ENCODE assay signal across 8 cellular contexts in genomic region chr16:22190169-22191088, GRCh38. TPM values are rescaled to one million over a fixed set of nuclear protein-coding genes. Genes with fewer than 3 reads are reported as not detected.
A peak's percentile ranks its signal among the peaks of the same experiment; 100 is the strongest.
DNase-seq lines count a peak whose midpoint lies in the region; ATAC-seq, FAIRE-seq and TF ChIP-seq lines count a peak whose summit lies in the region.

No MANE protein-coding gene starts in this region.

- H3K27ac ChIP-seq in HepG2 (ENCODE audit: extremely low read length, insufficient read depth, low read length), result peak overlapping the region; percentile 94

- no peaks in the 10 kb centered on the region; a peak in 2 of 5 replicates for H3K27me3 ChIP-seq in HepG2 (ENCODE audit: control insufficient read depth in 1 of 2, insufficient read depth in 2 of 2, low read length in 2 of 2)

- no peak overlapping the region for H2AFZ ChIP-seq in HepG2 (ENCODE audit: low read length)

- POLR2A ChIA-PET in HepG2 (lab: Yijun Ruan, JAX), result interaction anchor here (0.6 to 7.3 kb wide), 17 partner anchors 10 to 669 kb away, joined by 3 to 78 read pairs (median 6); partner anchors contain the start of genes EEF2K, MOSMO, POLR3E and UQCRC2

- no peaks in the 10 kb centered on the region for H3K9me3 Mint-ChIP-seq in CD14-positive monocyte

- H3K27ac Mint-ChIP-seq in CD14-positive monocyte, result peak overlapping the region; percentile 98 to 100 (median 100)

- H3K9ac ChIP-seq in HepG2 (ENCODE audit: insufficient read depth, low read depth, low read length), result peak overlapping the region; percentile 89

- peak overlapping the region; percentile 99 for H3K4me2 ChIP-seq in HepG2 (ENCODE audit: low read depth, low read length)

- peaks cover 6 to 10% (median 9%) of the 10 kb centered on the region in 3 donors for H3K27me3 Mint-ChIP-seq in CD14-positive monocyte (ENCODE audit: low read depth in 3 of 3)

- under 1% methylated on average over 67 of the region's 79 CpGs for WGBS in HepG2 (ENCODE audit: low lambda C conversion rate)

- 0 out of 4 replicates have a peak, but pooled peaks of 1 of the 2 experiments have one; percentile 21 for TF ChIP-seq EP300 in HepG2 (IDR thresholded peaks at IDR 0.05; ENCODE audit: low read depth in 2 of 2, low read length in 2 of 2)
- peak; percentile 24; the same call in 1 of the 2 replicates for TF ChIP-seq EP300 in HepG2 (CRISPR knock-in tag; IDR thresholded peaks at IDR 0.05; ENCODE audit: borderline replicate concordance)

- peak overlapping the region; percentile 88 to 95 for H3K4me3 Mint-ChIP-seq in CD14-positive monocyte

- peak in 1 of 2 experiments; percentile 75; a peak in 2 of 4 replicates for TF ChIP-seq POLR2A in HepG2 (IDR thresholded peaks at IDR 0.05; ENCODE audit: insufficient read depth in 1 of 2, low read depth in 2 of 2, low read length in 2 of 2)

- ATAC-seq in GM19372 (IDR thresholded peaks at IDR 0.05; ENCODE audit: low read depth, unreplicated experiment), result peak; percentile 62
- peak; percentile 65 for ATAC-seq in HG03521 (IDR thresholded peaks at IDR 0.05; ENCODE audit: unreplicated experiment)
- ATAC-seq in HepG2, result peak; percentile 71

- H3K9me3 ChIP-seq in HepG2 (ENCODE audit: low read length), result no peaks in the 10 kb centered on the region

- CTCF ChIA-PET in HepG2 (lab: Yijun Ruan, JAX; ENCODE audit: low intra/inter-chr PET ratio, low total read pairs), result interaction anchor here (2.8 kb wide), 1 partner anchor 189 kb away, joined by 33 read pairs; the partner anchor contains the start of gene PDZD9

- peak; percentile 84; the same call in 1 of the 2 replicates for TF ChIP-seq RAD21 in HepG2 (CRISPR knock-in tag; IDR thresholded peaks at IDR 0.05)

- in situ Hi-C loops in HepG2 (cut with HindIII; ENCODE audit: extremely low pct_ligation_motif_present, low pct_unique_long_range_greater_than_20kb), result no loop called here

- H3K4me1 Mint-ChIP-seq in CD14-positive monocyte, result peaks cover 38% of the 10 kb centered on the region

- peak; percentile 100 for DNase-seq in CD14-positive monocyte (ENCODE audit: low spot score)
- peak; percentile 99 for DNase-seq in NCI-H69 (lab: John Stamatoyannopoulos, UW)
- DNase-seq in activated CD4-positive, alpha-beta T cell treated with anti-CD3 and anti-CD28 coated beads, Interleukin-2, amount 50 U/mL, for 1 hour, result peak; percentile 100
- peak; percentile 99 for DNase-seq in dedifferentiated amniotic fluid mesenchymal stem cell (ENCODE audit: extremely low spot score)
- DNase-seq in HepG2 (ENCODE audit: low spot score), result peak; percentile 100
- DNase-seq in stimulated activated CD4-positive, alpha-beta T cell treated with anti-CD3 and anti-CD28 coated beads, Interleukin-2, amount 100 ng/mL, for 48 hours, result peak; percentile 100

- H3K79me2 ChIP-seq in HepG2 (ENCODE audit: insufficient read depth, low read length), result no peaks in the 10 kb centered on the region

- no peaks in the 10 kb centered on the region; a peak in 1 of 5 replicates for H3K36me3 ChIP-seq in HepG2 (replicated peaks in 1 of 2; ENCODE audit: control insufficient read depth in 1 of 2, insufficient read depth in 2 of 2, low read length in 2 of 2)

- H3K4me3 ChIP-seq in HepG2 (replicated peaks in 1 of 3; ENCODE audit: insufficient read depth in 1 of 3, low read depth in 2 of 3, low read length in 3 of 3), result peak overlapping the region; percentile 78 to 96 (median 90)

- BruUV-seq in HepG2 (replicated peaks; lab: Mats Ljungman, UMichigan), result no TSS peak

- peaks cover 62% of the 10 kb centered on the region for H3K4me1 ChIP-seq in HepG2 (ENCODE audit: insufficient read depth, low read length)

- peak; percentile 89 for FAIRE-seq in HepG2 (lab: Jason Lieb, UNC)

- intact Hi-C loops in CD14-positive monocyte (cut with micrococcal nuclease), result loop anchor here (1.0 to 10.0 kb wide), 6 partner anchors 16 to 668 kb away; partner anchors contain the start of genes CDR2 (in 2 of the 2), POLR3E (in 2 of the 2), EEF2K (in 1 of the 2) and METTL9 (in 1 of the 2)
- intact Hi-C loops in HepG2 (cut with micrococcal nuclease; ENCODE audit: unreplicated experiment), result loop anchor here (1.0 kb wide), 1 partner anchor 107 kb away; the partner anchor contains the start of gene POLR3E

- TF ChIP-seq CTCF in CD14-positive monocyte (IDR thresholded peaks at IDR 0.05) (no peak), HepG2 (CRISPR knock-in tag; IDR thresholded peaks at IDR 0.05) (peak; percentile 24)

- no peaks in the 10 kb centered on the region for H3K36me3 Mint-ChIP-seq in CD14-positive monocyte

- H4K20me1 ChIP-seq in HepG2 (ENCODE audit: insufficient read depth, low read length), result no peaks in the 10 kb centered on the region

TF ChIP-seq in HepG2, 621 proteins besides CTCF, POLR2A, EP300 and RAD21 (continues in another document):
- TF ChIP-seq MED1 (CRISPR knock-in tag; IDR thresholded peaks at IDR 0.05) (peak; percentile 88), ZBTB3 (CRISPR knock-in tag; IDR thresholded peaks at IDR 0.05; ENCODE audit: borderline replicate concordance, low read depth) (peak; percentile 75; the same call in 1 of the 2 replicates), MAF1 (CRISPR knock-in tag; IDR thresholded peaks at IDR 0.05; ENCODE audit: borderline replicate concordance) (peak; percentile 86; the same call in 1 of the 2 replicates), ZNF225 (CRISPR knock-in tag; IDR thresholded peaks at IDR 0.05) (peak; percentile 96), PPARG (CRISPR knock-in tag; conservative IDR thresholded peaks at IDR 0.05) (peak; percentile 46; the same call in 1 of the 2 replicates), THAP11 (CRISPR knock-in tag; IDR thresholded peaks at IDR 0.05) (peak; percentile 54), ZNF451 (CRISPR knock-in tag; IDR thresholded peaks at IDR 0.05) (peak; percentile 99), ZNF670 (CRISPR knock-in tag; IDR thresholded peaks at IDR 0.05; ENCODE audit: borderline replicate concordance) (0 out of 2 replicates have a peak, but pooled peaks have one; percentile 20), ZFP37 (CRISPR knock-in tag; IDR thresholded peaks at IDR 0.05; ENCODE audit: borderline replicate concordance) (no peak), FLYWCH1 (CRISPR knock-in tag; IDR thresholded peaks at IDR 0.05) (no peak), MXD3 (CRISPR knock-in tag; IDR thresholded peaks at IDR 0.05) (peak; percentile 95)

RNA-seq across cellular contexts. Expression of gene EEF2K, which starts 15.6 kb away (rescaled TPM):
- polyA plus RNA-seq in CD14-positive monocyte, result 1 to 10 TPM in 1 of 2 donors, under 1 TPM in 1; 0.85 to 1.7 TPM
- total RNA-seq in HepG2 (2016; rRNA removed; fragmentation: Illumina TruSeq; extraction: Trizol), result 14.3 and 23.8 TPM in 2 replicates
- 3.2 and 3.4 TPM in 2 replicates for total RNA-seq in HepG2 (2016; cell fraction: cytosol; rRNA removed; fragmentation: Illumina TruSeq; extraction: Trizol; ENCODE audit: low read depth)
- total RNA-seq in HepG2 (2016; cell fraction: insoluble cytoplasmic fraction; rRNA removed; fragmentation: Illumina TruSeq; extraction: Trizol), result 12.5 and 22.8 TPM in 2 replicates
- total RNA-seq in HepG2 (2016; cell fraction: membrane; rRNA removed; fragmentation: Illumina TruSeq; extraction: Trizol), result 8.3 and 8.6 TPM in 2 replicates
- total RNA-seq in HepG2 (2016; cell fraction: nucleus; rRNA removed; fragmentation: Illumina TruSeq; extraction: Trizol), result 20.0 and 25.8 TPM in 2 replicates
- polyA plus RNA-seq in HepG2 (2011; rRNA removed), result 20.0 and 22.0 TPM in 2 replicates
- polyA plus RNA-seq in HepG2 (2011; cell fraction: cytosol; rRNA removed), result 7.4 and 8.9 TPM in 2 replicates
- 47.8 and 56.1 TPM in 2 replicates for polyA plus RNA-seq in HepG2 (2011; cell fraction: nucleus; rRNA removed)
- 11.0 and 12.1 TPM in 2 replicates for polyA plus RNA-seq in HepG2 (2012)
- polyA plus RNA-seq in HepG2 (2016; cell fraction: cytosol; fragmentation: Illumina TruSeq; extraction: Trizol; ENCODE audit: low read depth), result 1.1 and 1.2 TPM in 2 replicates
- 8.7 and 10.9 TPM in 2 replicates for polyA plus RNA-seq in HepG2 (2016; cell fraction: insoluble cytoplasmic fraction; fragmentation: Illumina TruSeq; extraction: Trizol; ENCODE audit: low read depth)
- 2.6 and 3.0 TPM in 2 replicates for polyA plus RNA-seq in HepG2 (2016; cell fraction: membrane; fragmentation: Illumina TruSeq; extraction: Trizol; ENCODE audit: low read depth)
- 33.2 and 35.2 TPM in 2 replicates for polyA plus RNA-seq in HepG2 (2016; cell fraction: nucleus; fragmentation: Illumina TruSeq; extraction: Trizol; ENCODE audit: insufficient read depth, low read depth)
- polyA minus RNA-seq in HepG2 (2011; rRNA and poly(A)+ RNA removed; ENCODE audit: low replicate concordance), result 52.0 and 57.8 TPM in 2 replicates
- polyA minus RNA-seq in HepG2 (2011; cell fraction: cytosol; rRNA and poly(A)+ RNA removed), result 14.7 and 15.5 TPM in 2 replicates
- 23.9 and 25.6 TPM in 2 replicates for polyA minus RNA-seq in HepG2 (2011; cell fraction: nucleus; rRNA and poly(A)+ RNA removed)

RNA-seq across cellular contexts. Expression of gene SDR42E2, which starts 28.1 kb away (rescaled TPM):
- polyA plus RNA-seq in CD14-positive monocyte (under 1 TPM; 0.16 to 0.23 TPM), HepG2 (2011; rRNA removed) (0.05 TPM in 1 of 2 replicates, not detected in the other)
- total RNA-seq in HepG2 (2016; rRNA removed; fragmentation: Illumina TruSeq; extraction: Trizol), result 0.11 TPM in 1 of 2 replicates, not detected in the other
- 0.44 and 0.71 TPM in 2 replicates for total RNA-seq in HepG2 (2016; cell fraction: cytosol; rRNA removed; fragmentation: Illumina TruSeq; extraction: Trizol; ENCODE audit: low read depth)
- total RNA-seq in HepG2 (2016; cell fraction: insoluble cytoplasmic fraction; rRNA removed; fragmentation: Illumina TruSeq; extraction: Trizol), result 0.13 TPM in 1 of 2 replicates, not detected in the other
- 0.17 and 0.28 TPM in 2 replicates for total RNA-seq in HepG2 (2016; cell fraction: membrane; rRNA removed; fragmentation: Illumina TruSeq; extraction: Trizol)
- 0.37 and 0.60 TPM in 2 replicates for total RNA-seq in HepG2 (2016; cell fraction: nucleus; rRNA removed; fragmentation: Illumina TruSeq; extraction: Trizol)
- not detected in 2 replicates for polyA plus RNA-seq in HepG2 (2011; cell fraction: cytosol; rRNA removed)
- 0.07 and 0.10 TPM in 2 replicates for polyA plus RNA-seq in HepG2 (2011; cell fraction: nucleus; rRNA removed)
- 0.17 and 0.23 TPM in 2 replicates for polyA plus RNA-seq in HepG2 (2012)
- polyA plus RNA-seq in HepG2 (2016; cell fraction: cytosol; fragmentation: Illumina TruSeq; extraction: Trizol; ENCODE audit: low read depth), result 0.05 and 0.08 TPM in 2 replicates
- polyA plus RNA-seq in HepG2 (2016; cell fraction: insoluble cytoplasmic fraction; fragmentation: Illumina TruSeq; extraction: Trizol; ENCODE audit: low read depth), result not detected in 2 replicates
- polyA plus RNA-seq in HepG2 (2016; cell fraction: membrane; fragmentation: Illumina TruSeq; extraction: Trizol; ENCODE audit: low read depth), result 0.07 TPM in 1 of 2 replicates, not detected in the other
- not detected in 2 replicates for polyA plus RNA-seq in HepG2 (2016; cell fraction: nucleus; fragmentation: Illumina TruSeq; extraction: Trizol; ENCODE audit: insufficient read depth, low read depth)
- polyA minus RNA-seq in HepG2 (2011; rRNA and poly(A)+ RNA removed; ENCODE audit: low replicate concordance), result 0.05 and 0.14 TPM in 2 replicates
- polyA minus RNA-seq in HepG2 (2011; cell fraction: cytosol; rRNA and poly(A)+ RNA removed), result 0.26 TPM in 1 of 2 replicates, not detected in the other
- polyA minus RNA-seq in HepG2 (2011; cell fraction: nucleus; rRNA and poly(A)+ RNA removed), result 0.50 and 0.77 TPM in 2 replicates

Comparison
In these comparisons a context has a peak if more than half of its experiments do, and no peak if none do; other contexts are left out.
1. Peak in every context shown above with its lines: DNase-seq, ATAC-seq, H3K4me3 ChIP-seq and H3K27ac ChIP-seq.